16 cellular contexts compared by ENCODE assay signal in genomic region chr22:37604875-37605274, GRCh38. TPM values are rescaled to one million over a fixed set of nuclear protein-coding genes. Genes with fewer than 3 reads are reported as not detected.
A peak's percentile ranks its signal among the peaks of the same experiment; 100 is the strongest.
DNase-seq lines count a peak whose midpoint lies in the region; ATAC-seq and TF ChIP-seq lines count a peak whose summit lies in the region.
"Had no signal": no experiment of that assay in that cellular context is flagged by ENCODE, and none has a peak within 500 bp of the region (broad histone marks: within the 10 kb centered on the region; RNA-seq: fewer than 3 reads in every experiment).

No MANE protein-coding gene starts in this region.

- no peaks in the 10 kb centered on the region; the same call in 1 of the 2 replicates for H3K36me3 ChIP-seq in DND-41 (ENCODE audit: insufficient read depth, low read length)
- H3K36me3 ChIP-seq: neutrophil had no signal

- DNase-seq in DND-41 (peak; percentile 79), T-helper 2 cell (peak in 3 of 5 experiments; percentile 59 to 76 (median 67)), amygdala (lab: John Stamatoyannopoulos, UW) (no peak), COLO668 (lab: John Stamatoyannopoulos, UW; ENCODE audit: unreplicated experiment) (no peak), HEK293T (ENCODE audit: extremely low spot score) (no peak), MCF 10A (ENCODE audit: unreplicated experiment) (no peak)
- no peak for DNase-seq in natural killer cell treated with Interleukin-12 subunit alpha and Interleukin-12 subunit beta and Interleukin-15 and Interleukin-18, amount 100 ng/mL, for 72 hours (ENCODE audit: low spot score)
- DNase-seq: foreskin keratinocyte, left colon, NCI-H446 treated with DMSO at 0.1 percent for 48 hours, SHP77, testis had no signal

- H3K9me3 ChIP-seq in DND-41 (ENCODE audit: insufficient read depth, low read length, severe bottlenecking), result no peaks in the 10 kb centered on the region
- H3K9me3 ChIP-seq: neutrophil, testis had no signal

- H3K9ac ChIP-seq in DND-41 (ENCODE audit: low read depth, low read length), result no peak overlapping the region
- H3K9ac ChIP-seq: KMS-11 had no signal

- no peaks in the 10 kb centered on the region for H3K27me3 Mint-ChIP-seq in activated T-helper 17 cell treated with anti-CD3 and anti-CD28 coated beads, Interleukin-2, amount 50 U/mL, for 72 hours
- peaks cover 0 to 4% of the 10 kb centered on the region in 2 donors for H3K27me3 Mint-ChIP-seq in natural killer cell treated with Interleukin-12 subunit alpha and Interleukin-12 subunit beta and Interleukin-15 and Interleukin-18, amount 100 ng/mL, for 72 hours
- H3K27me3 Mint-ChIP-seq in MCF 10A (ENCODE audit: insufficient read depth, unreplicated experiment), result no peaks in the 10 kb centered on the region

- H2AFZ ChIP-seq in DND-41 (ENCODE audit: low read depth, low read length), result peak overlapping the region; percentile 16; the same call in 1 of the 2 replicates

- H3K4me2 ChIP-seq in DND-41 (ENCODE audit: insufficient read depth, low read length), result peak overlapping the region; percentile 37
- H3K4me2 ChIP-seq: KMS-11 had no signal

- H3K4me1 Mint-ChIP-seq in activated T-helper 17 cell treated with anti-CD3 and anti-CD28 coated beads, Interleukin-2, amount 50 U/mL, for 72 hours, result peaks cover 30% of the 10 kb centered on the region
- peaks cover 27 to 41% of the 10 kb centered on the region in 2 donors for H3K4me1 Mint-ChIP-seq in natural killer cell treated with Interleukin-12 subunit alpha and Interleukin-12 subunit beta and Interleukin-15 and Interleukin-18, amount 100 ng/mL, for 72 hours (ENCODE audit: low read depth in 2 of 2)
- peaks cover 20% of the 10 kb centered on the region for H3K4me1 Mint-ChIP-seq in MCF 10A (ENCODE audit: insufficient read depth, unreplicated experiment)

- H3K79me2 ChIP-seq in DND-41 (ENCODE audit: insufficient read depth, low read length), result peaks cover 11% of the 10 kb centered on the region

- intact Hi-C loops in MCF 10A (cut with micrococcal nuclease), result loop anchor here (5.0 kb wide), 1 partner anchor 72 kb away; the partner anchor contains the start of gene LGALS1

- no peaks in the 10 kb centered on the region for H3K9me3 Mint-ChIP-seq in activated T-helper 17 cell treated with anti-CD3 and anti-CD28 coated beads, Interleukin-2, amount 50 U/mL, for 72 hours
- H3K9me3 Mint-ChIP-seq in natural killer cell treated with Interleukin-12 subunit alpha and Interleukin-12 subunit beta and Interleukin-15 and Interleukin-18, amount 100 ng/mL, for 72 hours, result no peaks in the 10 kb centered on the region
- no peaks in the 10 kb centered on the region for H3K9me3 Mint-ChIP-seq in MCF 10A (ENCODE audit: unreplicated experiment)

- no peak for TF ChIP-seq CTCF in DND-41 (IDR thresholded peaks at IDR 0.05; ENCODE audit: borderline replicate concordance, extremely low read depth, low read length, poor library complexity, severe bottlenecking)
- no peak for TF ChIP-seq CTCF in MCF 10A (IDR thresholded peaks at IDR 0.05; ENCODE audit: unreplicated experiment)

- CTCF ChIA-PET in HEK293T (lab: Yijun Ruan, JAX) (interaction anchor here (7.1 kb wide), 1 partner anchor 14 kb away, joined by 47 read pairs; no protein-coding TSS in a partner anchor), MCF 10A (lab: Yijun Ruan, JAX) (interaction anchor here (0.7 to 2.3 kb wide), 3 partner anchors 9 to 415 kb away, joined by 4 to 10 read pairs (median 4); no protein-coding TSS in a partner anchor)

- no peak overlapping the region for H3K27ac ChIP-seq in DND-41 (ENCODE audit: low read length)
- H3K27ac ChIP-seq: coronary artery, foreskin keratinocyte, KMS-11, neutrophil, testis had no signal

- H3K4me3 ChIP-seq in DND-41 (ENCODE audit: low read depth in 1 of 2, low read length in 2 of 2), result no peak overlapping the region
- H3K4me3 ChIP-seq: coronary artery, testis had no signal

- peaks cover 5% of the 10 kb centered on the region; the same call in 1 of the 2 replicates for H4K20me1 ChIP-seq in DND-41 (ENCODE audit: insufficient read depth, low read length)

- POLR2A ChIA-PET in HEK293T (lab: Yijun Ruan, JAX) (no interaction called here), MCF 10A (lab: Yijun Ruan, JAX) (no interaction called here)

- H3K4me1 ChIP-seq in DND-41 (ENCODE audit: insufficient read depth, low read length), result peaks cover 37% of the 10 kb centered on the region
- H3K4me1 ChIP-seq: foreskin keratinocyte had no signal

- H3K27ac Mint-ChIP-seq in activated T-helper 17 cell treated with anti-CD3 and anti-CD28 coated beads, Interleukin-2, amount 50 U/mL, for 72 hours, result peak overlapping the region; percentile 79
- H3K27ac Mint-ChIP-seq in natural killer cell treated with Interleukin-12 subunit alpha and Interleukin-12 subunit beta and Interleukin-15 and Interleukin-18, amount 100 ng/mL, for 72 hours, result peak overlapping the region; percentile 62 to 70
- H3K27ac Mint-ChIP-seq in MCF 10A (ENCODE audit: low read depth, unreplicated experiment), result no peak overlapping the region

- H3K36me3 Mint-ChIP-seq in activated T-helper 17 cell treated with anti-CD3 and anti-CD28 coated beads, Interleukin-2, amount 50 U/mL, for 72 hours (ENCODE audit: low read depth), result peaks cover 10% of the 10 kb centered on the region
- H3K36me3 Mint-ChIP-seq in natural killer cell treated with Interleukin-12 subunit alpha and Interleukin-12 subunit beta and Interleukin-15 and Interleukin-18, amount 100 ng/mL, for 72 hours, result no peaks in the 10 kb centered on the region
- H3K36me3 Mint-ChIP-seq in MCF 10A (ENCODE audit: insufficient read depth, unreplicated experiment), result no peaks in the 10 kb centered on the region

- no peaks in the 10 kb centered on the region for H3K27me3 ChIP-seq in DND-41 (ENCODE audit: insufficient read depth, low read length, poor library complexity)
- H3K27me3 ChIP-seq: foreskin keratinocyte, testis had no signal

- peak overlapping the region; percentile 52 for H3K4me3 Mint-ChIP-seq in activated T-helper 17 cell treated with anti-CD3 and anti-CD28 coated beads, Interleukin-2, amount 50 U/mL, for 72 hours
- H3K4me3 Mint-ChIP-seq in natural killer cell treated with Interleukin-12 subunit alpha and Interleukin-12 subunit beta and Interleukin-15 and Interleukin-18, amount 100 ng/mL, for 72 hours, result peak overlapping the region; percentile 41
- no peak overlapping the region for H3K4me3 Mint-ChIP-seq in MCF 10A (ENCODE audit: unreplicated experiment)

- peak; percentile 60 for ATAC-seq in DND-41 (ENCODE audit: insufficient read depth, low read depth)
- no peak for ATAC-seq in activated T-helper 17 cell treated with anti-CD3 and anti-CD28 coated beads, Interleukin-2, amount 50 U/mL, for 72 hours (replicated peaks)
- no peak for ATAC-seq in natural killer cell treated with Interleukin-12 subunit alpha and Interleukin-12 subunit beta and Interleukin-15 and Interleukin-18, amount 100 ng/mL, for 72 hours
- ATAC-seq: foreskin keratinocyte, left colon had no signal

- BruUV-seq in MCF 10A (replicated peaks; lab: Mats Ljungman, UMichigan), result no TSS peak

TF ChIP-seq in HEK293T, 16 proteins besides CTCF, POLR2A, EP300 and RAD21:
- TF ChIP-seq FOXK2 (IDR thresholded peaks at IDR 0.05), result no peak
- TF ChIP-seq L3MBTL2 (conservative IDR thresholded peaks at IDR 0.05), result no peak
- no peak for TF ChIP-seq SUZ12 (IDR thresholded peaks at IDR 0.05)
- no peak for TF ChIP-seq LEF1 (IDR thresholded peaks at IDR 0.05; ENCODE audit: borderline replicate concordance)
- TF ChIP-seq ARNT (IDR thresholded peaks at IDR 0.05), result no peak

RNA-seq across cellular contexts. Expression of gene GGA1, which starts 3.8 kb away (rescaled TPM):
- total RNA-seq in activated T-helper 17 cell treated with anti-CD3 and anti-CD28 coated beads, Interleukin-2, amount 50 U/mL, for 72 hours, result 10 to 100 TPM; 69.3 to 79.8 TPM
- total RNA-seq in natural killer cell treated with Interleukin-12 subunit alpha and Interleukin-12 subunit beta and Interleukin-15 and Interleukin-18, amount 100 ng/mL, for 72 hours, result 100 to 1,000 TPM in 1 of 2 donors, 10 to 100 TPM in 1; 85.5 to 142 TPM
- total RNA-seq in MCF 10A (2022), result 52.7 and 59.1 TPM in 2 replicates

RNA-seq across cellular contexts. Expression of gene LGALS2, which starts 25.0 kb away (rescaled TPM):
- total RNA-seq in activated T-helper 17 cell treated with anti-CD3 and anti-CD28 coated beads, Interleukin-2, amount 50 U/mL, for 72 hours, result not detected
- not detected for total RNA-seq in natural killer cell treated with Interleukin-12 subunit alpha and Interleukin-12 subunit beta and Interleukin-15 and Interleukin-18, amount 100 ng/mL, for 72 hours
- total RNA-seq in MCF 10A (2022), result not detected in 2 replicates
- total RNA-seq: foreskin keratinocyte, testis had no signal

RNA-seq across cellular contexts. Expression of gene SH3BP1, which starts 34.6 kb away (rescaled TPM):
- 100 to 1,000 TPM; 118 to 132 TPM for total RNA-seq in activated T-helper 17 cell treated with anti-CD3 and anti-CD28 coated beads, Interleukin-2, amount 50 U/mL, for 72 hours
- 100 to 1,000 TPM; 160 to 229 TPM for total RNA-seq in natural killer cell treated with Interleukin-12 subunit alpha and Interleukin-12 subunit beta and Interleukin-15 and Interleukin-18, amount 100 ng/mL, for 72 hours
- total RNA-seq in MCF 10A (2022), result 1.5 and 1.9 TPM in 2 replicates

RNA-seq across cellular contexts. Expression of gene CDC42EP1, which starts 44.6 kb away (rescaled TPM):
- total RNA-seq in activated T-helper 17 cell treated with anti-CD3 and anti-CD28 coated beads, Interleukin-2, amount 50 U/mL, for 72 hours, result 1 to 10 TPM; 1.0 to 2.3 TPM
- 1 to 10 TPM; 1.9 to 3.5 TPM for total RNA-seq in natural killer cell treated with Interleukin-12 subunit alpha and Interleukin-12 subunit beta and Interleukin-15 and Interleukin-18, amount 100 ng/mL, for 72 hours
- 86.0 and 148 TPM in 2 replicates for total RNA-seq in MCF 10A (2022)

RNA-seq across cellular contexts. Expression of gene PDXP, which starts 53.6 kb away (rescaled TPM):
- total RNA-seq in activated T-helper 17 cell treated with anti-CD3 and anti-CD28 coated beads, Interleukin-2, amount 50 U/mL, for 72 hours, result 10 to 100 TPM; 38.0 to 43.2 TPM
- 10 to 100 TPM; 43.9 to 58.4 TPM for total RNA-seq in natural killer cell treated with Interleukin-12 subunit alpha and Interleukin-12 subunit beta and Interleukin-15 and Interleukin-18, amount 100 ng/mL, for 72 hours
- 10.3 and 10.5 TPM in 2 replicates for total RNA-seq in MCF 10A (2022)

Comparison
In these comparisons a context has a peak if more than half of its experiments do, and no peak if none do; other contexts are left out.
1. DNase-seq: peak in DND-41 (single experiment) and T-helper 2 cell (3 of 5); none in natural killer cell treated with Interleukin-12 subunit alpha and Interleukin-12 subunit beta and Interleukin-15 and Interleukin-18, amount 100 ng/mL, for 72 hours (single experiment), amygdala (0 of 56), COLO668 (single experiment), HEK293T (single experiment) and MCF 10A (single experiment).
2. RNA of gene SH3BP1, which starts 34.6 kb away (total RNA-seq): 160 to 229 TPM in natural killer cell treated with Interleukin-12 subunit alpha and Interleukin-12 subunit beta and Interleukin-15 and Interleukin-18, amount 100 ng/mL, for 72 hours and 118 to 132 TPM in activated T-helper 17 cell treated with anti-CD3 and anti-CD28 coated beads, Interleukin-2, amount 50 U/mL, for 72 hours; 1.5 to 1.9 TPM in MCF 10A; every median in the first group is over 10 times any median in the second.